16 cellular contexts compared by ENCODE assay signal in the genomic region with DNA sequence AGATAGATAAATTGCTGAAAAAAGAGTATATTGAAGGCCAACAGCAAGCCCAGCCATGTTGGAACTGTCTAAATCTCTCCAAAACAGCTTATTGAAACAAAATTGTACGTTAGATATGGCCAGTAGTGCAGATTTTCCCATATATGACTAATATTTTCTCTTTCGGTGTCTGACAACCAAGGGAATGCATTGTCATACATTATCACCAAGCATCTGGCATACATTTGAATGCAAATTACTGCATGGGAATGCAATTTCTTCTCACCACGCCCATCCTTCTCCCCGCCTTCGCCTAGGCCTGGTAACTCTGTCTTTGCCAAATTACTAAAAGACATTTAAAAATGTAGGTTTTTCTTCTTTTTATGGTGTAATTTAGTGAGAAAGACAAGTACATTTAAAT. TPM values are rescaled to one million over a fixed set of nuclear protein-coding genes. Genes with fewer than 3 reads are reported as not detected.
DNase-seq lines count a peak whose midpoint lies in the region; ATAC-seq, FAIRE-seq and TF ChIP-seq lines count a peak whose summit lies in the region.
"Had no signal": no experiment of that assay in that cellular context is flagged by ENCODE, and none has a peak within 500 bp of the region (broad histone marks: within the 10 kb centered on the region; RNA-seq: fewer than 3 reads in every experiment).

No MANE protein-coding gene starts in this region.

- no peaks in the 10 kb centered on the region for H3K27me3 ChIP-seq in astrocyte (ENCODE audit: insufficient read depth, low read length)

- no peaks in the 10 kb centered on the region for H3K9me3 ChIP-seq in astrocyte (ENCODE audit: insufficient read depth, low read depth, low read length)
- H3K9me3 ChIP-seq: HAP-1 had no signal

- H3K4me3 Mint-ChIP-seq in astrocyte (ENCODE audit: unreplicated experiment): no peak overlapping the region
- H3K4me3 Mint-ChIP-seq in effector memory CD8-positive, alpha-beta T cell: no peak overlapping the region
- H3K4me3 Mint-ChIP-seq: CD4-positive, CD25-positive, alpha-beta regulatory T cell had no signal

- peak overlapping the region; percentile 24 for H3K27ac ChIP-seq in astrocyte (ENCODE audit: low read depth, low read length)
- H3K27ac ChIP-seq: HL-60 had no signal

- peaks cover 27% of the 10 kb centered on the region for H3K4me1 ChIP-seq in astrocyte (ENCODE audit: insufficient read depth, low read length)
- H3K4me1 ChIP-seq: HAP-1 had no signal

- FAIRE-seq in astrocyte (lab: Jason Lieb, UNC): no peak
- FAIRE-seq: D721Med had no signal

- TF ChIP-seq CTCF in HFF-Myc (IDR thresholded peaks at IDR 0.05; ENCODE audit: low read depth, low read length, missing control alignments): no peak
- no peak for TF ChIP-seq CTCF in astrocyte (IDR thresholded peaks at IDR 0.05; ENCODE audit: insufficient read depth, low read depth, low read length)
- no peak for TF ChIP-seq CTCF in fibroblast of pulmonary artery (IDR thresholded peaks at IDR 0.05; ENCODE audit: low read length, missing control alignments)

- H3K9me3 Mint-ChIP-seq in astrocyte (ENCODE audit: unreplicated experiment): peaks cover 3% of the 10 kb centered on the region
- peaks cover 4 to 11% of the 10 kb centered on the region in 2 donors for H3K9me3 Mint-ChIP-seq in effector memory CD8-positive, alpha-beta T cell

- DNase-seq in AG08395 (ENCODE audit: low spot score) (peak; percentile 22), HFF-Myc (ENCODE audit: extremely low read depth, low read depth) (peak; percentile 49), astrocyte (ENCODE audit: low read depth) (peak; percentile 49), fibroblast of pulmonary artery (ENCODE audit: low read depth) (peak; percentile 15), D341Med (ENCODE audit: low spot score) (no peak)
- no peak for DNase-seq in effector memory CD8-positive, alpha-beta T cell
- DNase-seq: CD4-positive, CD25-positive, alpha-beta regulatory T cell; KBM-7; NCI-H1092; NCI-H748 treated with DMSO at 0.1 percent for 48 hours; Right ventricle myocardium superior had no signal

- H3K4me1 Mint-ChIP-seq in astrocyte (ENCODE audit: low read depth, unreplicated experiment): peaks cover 23% of the 10 kb centered on the region
- H3K4me1 Mint-ChIP-seq in effector memory CD8-positive, alpha-beta T cell (ENCODE audit: low read depth in 2 of 2): no peaks in the 10 kb centered on the region
- H3K4me1 Mint-ChIP-seq: CD4-positive, CD25-positive, alpha-beta regulatory T cell had no signal

- peaks cover 2% of the 10 kb centered on the region for H3K36me3 Mint-ChIP-seq in astrocyte (ENCODE audit: low read depth, unreplicated experiment)
- no peaks in the 10 kb centered on the region for H3K36me3 Mint-ChIP-seq in effector memory CD8-positive, alpha-beta T cell (ENCODE audit: insufficient read depth)
- H3K36me3 Mint-ChIP-seq: CD4-positive, CD25-positive, alpha-beta regulatory T cell had no signal

- H3K9ac ChIP-seq in astrocyte (ENCODE audit: low read length): no peak overlapping the region

- no peaks in the 10 kb centered on the region for H3K36me3 ChIP-seq in astrocyte (ENCODE audit: insufficient read depth, low read length)
- H3K36me3 ChIP-seq: HAP-1 had no signal

- H3K4me2 ChIP-seq in astrocyte (ENCODE audit: low read length): no peak overlapping the region

- H3K27ac Mint-ChIP-seq in astrocyte (ENCODE audit: unreplicated experiment): no peak overlapping the region
- H3K27ac Mint-ChIP-seq in effector memory CD8-positive, alpha-beta T cell: no peak overlapping the region
- H3K27ac Mint-ChIP-seq: CD4-positive, CD25-positive, alpha-beta regulatory T cell had no signal

- no peaks in the 10 kb centered on the region for H3K79me2 ChIP-seq in astrocyte (ENCODE audit: insufficient read depth, low read length)

- no peak overlapping the region for H2AFZ ChIP-seq in astrocyte (ENCODE audit: low read depth, low read length)

- no peaks in the 10 kb centered on the region for H4K20me1 ChIP-seq in astrocyte (ENCODE audit: insufficient read depth, low read length)

- peaks cover 4% of the 10 kb centered on the region for H3K27me3 Mint-ChIP-seq in astrocyte (ENCODE audit: low read depth, unreplicated experiment)
- H3K27me3 Mint-ChIP-seq in effector memory CD8-positive, alpha-beta T cell: peaks cover 0 to 31% of the 10 kb centered on the region in 2 donors

- ATAC-seq in GM18861 (IDR thresholded peaks at IDR 0.05; ENCODE audit: unreplicated experiment): no peak
- no peak for ATAC-seq in effector memory CD8-positive, alpha-beta T cell (replicated peaks)
- ATAC-seq in HG02870 (IDR thresholded peaks at IDR 0.05; ENCODE audit: unreplicated experiment): no peak

- H3K4me3 ChIP-seq in HFF-Myc (replicated peaks; ENCODE audit: low read depth, low read length) (no peak overlapping the region), astrocyte (ENCODE audit: insufficient read depth, low read depth, low read length) (no peak overlapping the region), fibroblast of pulmonary artery (replicated peaks; ENCODE audit: low read depth, low read length) (no peak overlapping the region)
- H3K4me3 ChIP-seq: HAP-1 had no signal

RNA-seq across cellular contexts. Expression of a gene that starts 32.5 kb away (rescaled TPM):
- 14.4 and 20.1 TPM in 2 replicates for total RNA-seq in astrocyte

Comparison
In these comparisons a context has a peak if more than half of its experiments do, and no peak if none do; other contexts are left out.
1. DNase-seq: peak in AG08395 (single experiment), HFF-Myc (single experiment), astrocyte (single experiment) and fibroblast of pulmonary artery (single experiment); none in D341Med (single experiment) and effector memory CD8-positive, alpha-beta T cell (0 of 3).